8 cellular contexts compared by ENCODE assay signal in the genomic region with DNA sequence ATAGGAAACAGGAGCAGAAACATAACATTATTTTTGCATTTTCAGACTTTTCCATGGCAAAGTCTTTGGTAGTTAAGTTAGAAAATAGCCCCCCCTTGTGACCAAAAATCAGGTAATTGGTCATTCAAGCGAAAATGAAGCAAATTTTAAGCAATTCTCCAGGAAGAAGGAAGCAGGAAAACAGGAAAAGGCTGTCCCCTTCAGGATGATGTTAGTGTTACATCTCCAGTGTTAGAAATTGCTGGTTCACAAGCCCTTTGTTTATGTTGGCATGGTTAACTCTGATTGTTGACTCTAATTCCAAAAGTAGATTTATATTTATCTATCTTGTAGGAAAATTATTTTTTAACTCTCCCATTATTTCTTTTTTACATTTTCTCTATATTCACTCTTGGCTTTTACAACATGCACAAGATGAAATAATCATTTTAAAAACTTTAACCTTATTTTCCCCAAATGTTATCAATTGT. TPM values are rescaled to one million over a fixed set of nuclear protein-coding genes. Genes with fewer than 3 reads are reported as not detected.
DNase-seq lines count a peak whose midpoint lies in the region; ATAC-seq and TF ChIP-seq lines count a peak whose summit lies in the region.

No MANE protein-coding gene starts in this region.

- ATAC-seq in RWPE2 (ENCODE audit: low read depth), result peak; percentile 77
- ATAC-seq in esophagus mucosa, result peak; percentile 54
- ATAC-seq in GM18858 (IDR thresholded peaks at IDR 0.05; ENCODE audit: unreplicated experiment), result no peak
- no peak for ATAC-seq in GM19023 (IDR thresholded peaks at IDR 0.05; ENCODE audit: unreplicated experiment)

- no peak for TF ChIP-seq POLR2A in NB4 (IDR thresholded peaks at IDR 0.05; ENCODE audit: extremely low read depth, insufficient read length)

- peak; percentile 53 for DNase-seq in GM04503 (ENCODE audit: low read depth)
- peak; percentile 81 for DNase-seq in NB4 (ENCODE audit: low read depth)
- DNase-seq in RWPE2 (ENCODE audit: low spot score), result no peak
- peak; percentile 81 for DNase-seq in myocyte (ENCODE audit: low read depth)
- DNase-seq in activated CD8-positive, alpha-beta memory T cell treated with anti-CD3 and anti-CD28 coated beads for 24 hours, result no peak

- no peaks in the 10 kb centered on the region for H3K4me1 ChIP-seq in RWPE2 (ENCODE audit: insufficient read depth, poor library complexity, severe bottlenecking)

- H3K4me3 ChIP-seq in NB4 (ENCODE audit: low read depth, low read length), result no peak overlapping the region
- no peak overlapping the region for H3K4me3 ChIP-seq in RWPE2 (ENCODE audit: severe bottlenecking)

- no peaks in the 10 kb centered on the region for H3K36me3 ChIP-seq in RWPE2 (ENCODE audit: low read depth)

- no peaks in the 10 kb centered on the region for H3K27me3 ChIP-seq in RWPE2 (ENCODE audit: insufficient read depth, poor library complexity, severe bottlenecking)

- H3K27ac ChIP-seq in RWPE2 (ENCODE audit: poor library complexity, severe bottlenecking), result no peak overlapping the region

- TF ChIP-seq CTCF in NB4 (IDR thresholded peaks at IDR 0.05; ENCODE audit: low read depth, low read length) (peak; percentile 90), RWPE2 (IDR thresholded peaks at IDR 0.05; ENCODE audit: poor library complexity, severe bottlenecking) (peak; percentile 98)

- no peaks in the 10 kb centered on the region for H3K9me3 ChIP-seq in RWPE2 (ENCODE audit: severe bottlenecking)

RNA-seq across cellular contexts. Expression of a gene that starts 18.8 kb away (rescaled TPM):
- total RNA-seq in esophagus mucosa (4.7 TPM), myocyte (5.3 and 10.4 TPM in 2 replicates)
- 2.4 TPM for polyA plus RNA-seq in myocyte (2012)

Comparison
In these comparisons a context has a peak if more than half of its experiments do, and no peak if none do; other contexts are left out.
1. DNase-seq: peak in GM04503 (single experiment), NB4 (single experiment) and myocyte (single experiment); none in RWPE2 (single experiment) and activated CD8-positive, alpha-beta memory T cell treated with anti-CD3 and anti-CD28 coated beads for 24 hours (single experiment).
2. ATAC-seq: peak in RWPE2 (single experiment) and esophagus mucosa (single experiment); none in GM18858 (single experiment) and GM19023 (single experiment).